Comparison of ENCODE assay signal across 8 cellular contexts in genomic region chr5:71475788-71476384, GRCh38. TPM values are rescaled to one million over a fixed set of nuclear protein-coding genes. Genes with fewer than 3 reads are reported as not detected.
DNase-seq lines count a peak whose midpoint lies in the region; ATAC-seq and TF ChIP-seq lines count a peak whose summit lies in the region.

No MANE protein-coding gene starts in this region.

- no peak overlapping the region for H3K18ac ChIP-seq in mesenchymal stem cell (ENCODE audit: low read depth in 1 of 2, low read length in 2 of 2)

- H3K9me3 ChIP-seq in mesenchymal stem cell (ENCODE audit: control insufficient read depth, low read length) = no peaks in the 10 kb centered on the region
- no peaks in the 10 kb centered on the region for H3K9me3 ChIP-seq in gastrocnemius medialis

- TF ChIP-seq CTCF in gastrocnemius medialis (IDR thresholded peaks at IDR 0.05 in 4 of 5, conservative IDR thresholded peaks at IDR 0.05 in 1 of 5) = peak in 1 of 5 experiments; percentile 29

- H3K27ac Mint-ChIP-seq in activated CD4-positive, alpha-beta T cell treated with anti-CD3 and anti-CD28 coated beads for 36 hours = no peak overlapping the region
- H3K27ac Mint-ChIP-seq in activated CD4-positive, alpha-beta T cell treated with anti-CD3 and anti-CD28 coated beads, Interleukin-2, amount 10 ng/mL, durations not matched to agents 24 days and 14 days = no peak overlapping the region

- H2BK15ac ChIP-seq in mesenchymal stem cell (ENCODE audit: low read depth, poor library complexity, severe bottlenecking) = no peak overlapping the region

- no peak overlapping the region for H2BK12ac ChIP-seq in mesenchymal stem cell (ENCODE audit: low read length in 2 of 2)

- no peak overlapping the region for H3K9ac ChIP-seq in mesenchymal stem cell (ENCODE audit: low read length)

- no peak overlapping the region for H2BK5ac ChIP-seq in mesenchymal stem cell (ENCODE audit: low read depth, low read length, poor library complexity, severe bottlenecking)

- H2BK120ac ChIP-seq in mesenchymal stem cell (ENCODE audit: low read depth, low read length) = no peak overlapping the region

- peaks cover 41% of the 10 kb centered on the region for H3K36me3 Mint-ChIP-seq in activated CD4-positive, alpha-beta T cell treated with anti-CD3 and anti-CD28 coated beads for 36 hours (ENCODE audit: low read depth)
- peaks cover 40% of the 10 kb centered on the region for H3K36me3 Mint-ChIP-seq in activated CD4-positive, alpha-beta T cell treated with anti-CD3 and anti-CD28 coated beads, Interleukin-2, amount 10 ng/mL, durations not matched to agents 24 days and 14 days (ENCODE audit: low read depth)

- H3K4me3 ChIP-seq in mesenchymal stem cell (ENCODE audit: insufficient read depth in 1 of 2, low read depth in 1 of 2, low read length in 2 of 2) = no peak overlapping the region
- no peak overlapping the region for H3K4me3 ChIP-seq in gastrocnemius medialis

- CTCF ChIA-PET in activated CD4-positive, alpha-beta T cell treated with anti-CD3 and anti-CD28 coated beads for 36 hours (lab: Charles Lee) = interaction anchor here (0.7 to 2.5 kb wide), 14 partner anchors 11 to 222 kb away, joined by 3 to 18 read pairs (median 6); no protein-coding TSS in a partner anchor

- H3K27me3 Mint-ChIP-seq in activated CD4-positive, alpha-beta T cell treated with anti-CD3 and anti-CD28 coated beads for 36 hours = no peaks in the 10 kb centered on the region
- H3K27me3 Mint-ChIP-seq in activated CD4-positive, alpha-beta T cell treated with anti-CD3 and anti-CD28 coated beads, Interleukin-2, amount 10 ng/mL, durations not matched to agents 24 days and 14 days = no peaks in the 10 kb centered on the region

- peaks cover 19% of the 10 kb centered on the region for H3K79me1 ChIP-seq in mesenchymal stem cell (replicated peaks; ENCODE audit: low read length, poor library complexity, severe bottlenecking)

- DNase-seq in activated CD4-positive, alpha-beta T cell treated with anti-CD3 and anti-CD28 coated beads for 36 hours = no peak
- DNase-seq in activated CD4-positive, alpha-beta T cell treated with anti-CD3 and anti-CD28 coated beads, Interleukin-2, amount 10 ng/mL, durations not matched to agents 24 days and 14 days = no peak
- DNase-seq in HuH-7.5 (ENCODE audit: low spot score) = peak; percentile 49
- peak; percentile 56 for DNase-seq in astrocyte of the hippocampus (ENCODE audit: low read depth, low spot score)
- DNase-seq in mesenchymal stem cell = peak; percentile 37
- DNase-seq in dedifferentiated amniotic fluid mesenchymal stem cell (ENCODE audit: extremely low spot score) = no peak
- no peak for DNase-seq in gastrocnemius medialis

- H3K4me3 Mint-ChIP-seq in activated CD4-positive, alpha-beta T cell treated with anti-CD3 and anti-CD28 coated beads for 36 hours = no peak overlapping the region
- H3K4me3 Mint-ChIP-seq in activated CD4-positive, alpha-beta T cell treated with anti-CD3 and anti-CD28 coated beads, Interleukin-2, amount 10 ng/mL, durations not matched to agents 24 days and 14 days = no peak overlapping the region

- H3K4me1 Mint-ChIP-seq in activated CD4-positive, alpha-beta T cell treated with anti-CD3 and anti-CD28 coated beads for 36 hours = no peaks in the 10 kb centered on the region
- H3K4me1 Mint-ChIP-seq in activated CD4-positive, alpha-beta T cell treated with anti-CD3 and anti-CD28 coated beads, Interleukin-2, amount 10 ng/mL, durations not matched to agents 24 days and 14 days = no peaks in the 10 kb centered on the region

- H3K27me3 ChIP-seq in mesenchymal stem cell (ENCODE audit: control insufficient read depth in 1 of 2, insufficient read depth in 1 of 2, low read length in 2 of 2) = no peaks in the 10 kb centered on the region
- no peaks in the 10 kb centered on the region for H3K27me3 ChIP-seq in gastrocnemius medialis

- H2AK5ac ChIP-seq in mesenchymal stem cell (ENCODE audit: low read length, severe bottlenecking) = no peak overlapping the region

- H3K4me1 ChIP-seq in mesenchymal stem cell (ENCODE audit: control insufficient read depth, insufficient read depth, low read depth, low read length) (no peaks in the 10 kb centered on the region), gastrocnemius medialis (no peaks in the 10 kb centered on the region)

- no peak overlapping the region for H3K14ac ChIP-seq in mesenchymal stem cell (ENCODE audit: low read length in 2 of 2)

- H3K36me3 ChIP-seq in mesenchymal stem cell (ENCODE audit: control insufficient read depth in 1 of 2, insufficient read depth in 2 of 2, low read depth in 1 of 2, low read length in 2 of 2) (peaks cover 34 to 59% of the 10 kb centered on the region in 2 experiments), gastrocnemius medialis (peaks cover 0 to 47% of the 10 kb centered on the region in 2 donors)

- POLR2A ChIA-PET in activated CD4-positive, alpha-beta T cell treated with anti-CD3 and anti-CD28 coated beads for 36 hours (lab: Charles Lee) = interaction anchor here (0.9 kb wide), 1 partner anchor 17 kb away, joined by 3 read pairs; no protein-coding TSS in a partner anchor

- TF ChIP-seq POLR2A in gastrocnemius medialis (IDR thresholded peaks at IDR 0.05) = no peak

- H4K91ac ChIP-seq in mesenchymal stem cell (ENCODE audit: low read length) = no peak overlapping the region

- in situ Hi-C loops in gastrocnemius medialis (cut with MboI; ENCODE audit: low sequenced_read_pairs in 4 of 4) = no loop called here

- no peak overlapping the region for H3K4me2 ChIP-seq in mesenchymal stem cell (ENCODE audit: low read length, poor library complexity, severe bottlenecking)

- H3K23ac ChIP-seq in mesenchymal stem cell (ENCODE audit: low read length in 2 of 2) = no peak overlapping the region

- no peak overlapping the region for H2AFZ ChIP-seq in mesenchymal stem cell (ENCODE audit: low read depth, low read length)

- no peak overlapping the region for H3K4ac ChIP-seq in mesenchymal stem cell (ENCODE audit: low read depth in 1 of 2, low read length in 2 of 2)

- no peak overlapping the region for H3K27ac ChIP-seq in mesenchymal stem cell (ENCODE audit: low read length, poor library complexity, severe bottlenecking)
- H3K27ac ChIP-seq in gastrocnemius medialis = no peak overlapping the region

- intact Hi-C loops in activated CD4-positive, alpha-beta T cell treated with anti-CD3 and anti-CD28 coated beads for 36 hours (cut with DNase I, micrococcal nuclease) = loop anchor here (5.0 to 10.0 kb wide), 2 partner anchors 59 to 281 kb away; no protein-coding TSS in a partner anchor
- intact Hi-C loops in activated CD4-positive, alpha-beta T cell treated with anti-CD3 and anti-CD28 coated beads, Interleukin-2, amount 10 ng/mL, durations not matched to agents 24 days and 14 days (cut with micrococcal nuclease) = loop anchor here (1.0 to 5.0 kb wide), 2 partner anchors 126 to 282 kb away; no protein-coding TSS in a partner anchor
- intact Hi-C loops in gastrocnemius medialis (cut with DNase I; ENCODE audit: low total_unique reads) = no loop called here

- 90% methylated on average over 3 of the region's 3 CpGs for WGBS in mesenchymal stem cell

- no peak overlapping the region for H4K8ac ChIP-seq in mesenchymal stem cell (ENCODE audit: low read length)

- H3K9me3 Mint-ChIP-seq in activated CD4-positive, alpha-beta T cell treated with anti-CD3 and anti-CD28 coated beads for 36 hours (ENCODE audit: low read depth) = no peaks in the 10 kb centered on the region
- no peaks in the 10 kb centered on the region for H3K9me3 Mint-ChIP-seq in activated CD4-positive, alpha-beta T cell treated with anti-CD3 and anti-CD28 coated beads, Interleukin-2, amount 10 ng/mL, durations not matched to agents 24 days and 14 days

- ATAC-seq in activated CD4-positive, alpha-beta T cell treated with anti-CD3 and anti-CD28 coated beads for 36 hours = peak; percentile 76
- ATAC-seq in gastrocnemius medialis (no peak), GM21737 (IDR thresholded peaks at IDR 0.05; ENCODE audit: unreplicated experiment) (no peak)

RNA-seq across cellular contexts. Expression of gene BDP1, which starts 20.4 kb away (rescaled TPM):
- total RNA-seq in activated CD4-positive, alpha-beta T cell treated with anti-CD3 and anti-CD28 coated beads for 36 hours = 10 to 100 TPM; 27.2 to 30.1 TPM
- 39.1 and 39.4 TPM in 2 replicates for total RNA-seq in activated CD4-positive, alpha-beta T cell treated with anti-CD3 and anti-CD28 coated beads, Interleukin-2, amount 10 ng/mL, durations not matched to agents 24 days and 14 days
- 11.0 TPM for polyA plus RNA-seq in mesenchymal stem cell (2013, experiment 1 of 2)
- 10.4 TPM for polyA plus RNA-seq in mesenchymal stem cell (2013, experiment 2 of 2)
- total RNA-seq in gastrocnemius medialis = 10 to 100 TPM in 3 of 4 donors, 1 to 10 TPM in 1; 8.1 to 19.4 (median 14.2) TPM

Comparison
In these comparisons a context has a peak if more than half of its experiments do, and no peak if none do; other contexts are left out.
1. DNase-seq: peak in HuH-7.5 (single experiment), astrocyte of the hippocampus (single experiment) and mesenchymal stem cell (single experiment); none in activated CD4-positive, alpha-beta T cell treated with anti-CD3 and anti-CD28 coated beads for 36 hours (single experiment), activated CD4-positive, alpha-beta T cell treated with anti-CD3 and anti-CD28 coated beads, Interleukin-2, amount 10 ng/mL, durations not matched to agents 24 days and 14 days (single experiment), dedifferentiated amniotic fluid mesenchymal stem cell (single experiment) and gastrocnemius medialis (0 of 2).